Comparison of ENCODE assay signal across 10 cellular contexts in the genomic region with DNA sequence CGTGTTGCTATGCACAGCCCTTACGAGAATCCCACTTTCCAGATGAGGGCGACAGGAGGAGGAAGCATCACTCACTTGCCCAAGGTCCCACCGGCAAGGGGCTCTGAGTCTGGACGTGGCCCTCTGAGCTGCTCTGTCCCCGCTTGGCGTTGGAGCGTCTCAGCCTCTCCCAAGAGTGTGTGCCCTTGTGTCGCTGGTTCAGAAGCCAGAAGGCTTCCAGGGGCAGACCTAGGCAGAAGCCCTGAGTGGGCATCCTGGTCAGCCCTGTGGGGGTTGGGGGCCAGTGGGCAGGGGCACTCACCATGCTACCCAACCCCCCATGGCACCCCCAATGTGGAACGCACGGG.
"Had no signal": no experiment of that assay in that cellular context is flagged by ENCODE, and none has a peak within 500 bp of the region (broad histone marks: within the 10 kb centered on the region; RNA-seq: fewer than 3 reads in every experiment).

No MANE protein-coding gene starts in this region.

- H3K4me3 ChIP-seq: body of pancreas had no signal

- H3K27ac ChIP-seq: VCaP had no signal

- H3K27me3 ChIP-seq: body of pancreas had no signal

- DNase-seq: activated CD4-positive, alpha-beta T cell treated with anti-CD3 and anti-CD28 coated beads for 36 hours; activated CD8-positive, alpha-beta T cell treated with anti-CD3 and anti-CD28 coated beads for 36 hours; activated naive CD4-positive, alpha-beta T cell treated with anti-CD3 and anti-CD28 coated beads for 36 hours; dermis blood vessel endothelial cell; SK-N-SH; T-helper 1 cell had no signal

- H3K4me1 ChIP-seq: body of pancreas had no signal

- H3K9me3 ChIP-seq: body of pancreas, SK-N-SH had no signal

- ATAC-seq: activated CD4-positive, alpha-beta T cell treated with anti-CD3 and anti-CD28 coated beads for 36 hours; activated CD8-positive, alpha-beta T cell treated with anti-CD3 and anti-CD28 coated beads for 36 hours; esophagus mucosa; stimulated activated effector memory CD8-positive, alpha-beta T cell treated with anti-CD3 and anti-CD28 coated beads, Interleukin-12 subunit alpha, Interleukin-12 subunit beta, amount 100 ng/mL, for 72 hours had no signal
